8 cellular contexts compared by ENCODE assay signal in genomic region chr9:128656416-128657343, GRCh38. TPM values are rescaled to one million over a fixed set of nuclear protein-coding genes. Genes with fewer than 3 reads are reported as not detected.
DNase-seq lines count a peak whose midpoint lies in the region; ATAC-seq, FAIRE-seq and TF ChIP-seq lines count a peak whose summit lies in the region.

TSS of gene DYNC2I2 (minus strand) at chr9:128656847. CDS start at chr9:128656726, 121 bp downstream.

- peak; percentile 99 for ATAC-seq in stimulated activated naive CD8-positive, alpha-beta T cell treated with anti-CD3 and anti-CD28 coated beads, Interleukin-15, amount 100 ng/mL, for 72 hours

- peak within 1 kb of the TSS; percentile 99 for H3K27ac ChIP-seq in neural cell (ENCODE audit: low read length)

- H3K36me3 ChIP-seq in neural cell (ENCODE audit: insufficient read depth, low read length) = no peaks in the 10 kb centered on the region

- TF ChIP-seq EP300 in neural cell (conservative IDR thresholded peaks at IDR 0.05; ENCODE audit: poor library complexity, severe bottlenecking) = no peak

- no peak for FAIRE-seq in H54 (lab: Jason Lieb, UNC)

- no peaks in the 10 kb centered on the region for H3K9me2 ChIP-seq in neural cell (ENCODE audit: insufficient read depth, low read length)

- peak; percentile 95 for DNase-seq in EL
- DNase-seq in H54 (ENCODE audit: insufficient read length, low spot score) = peak; percentile 99
- DNase-seq in M059J (ENCODE audit: low read depth) = peak; percentile 91
- peak; percentile 62 for DNase-seq in SHP77 treated with DMSO at 0.1 percent for 48 hours (lab: John Stamatoyannopoulos, UW)
- peak; percentile 99 for DNase-seq in activated effector memory CD4-positive, alpha-beta T cell treated with anti-CD3 and anti-CD28 coated beads, Interleukin-2, amount 50 U/mL, for 16 hours
- DNase-seq in fibroblast of villous mesenchyme (ENCODE audit: low read depth) = peak; percentile 95
- DNase-seq in stimulated activated naive CD8-positive, alpha-beta T cell treated with anti-CD3 and anti-CD28 coated beads, Interleukin-15, amount 100 ng/mL, for 72 hours = peak; percentile 96

- H3F3A ChIP-seq in neural cell (ENCODE audit: insufficient read depth, low read length, poor library complexity, severe bottlenecking) = peaks cover 3% of the 10 kb centered on the region

- peak within 1 kb of the TSS; percentile 71 for H3K4me2 ChIP-seq in neural cell (ENCODE audit: low read length)

- TF ChIP-seq POLR2A in H54 (IDR thresholded peaks at IDR 0.05; ENCODE audit: low read depth, low read length) = peak; percentile 95

- peak within 1 kb of the TSS; percentile 100 for H3K27ac Mint-ChIP-seq in stimulated activated naive CD8-positive, alpha-beta T cell treated with anti-CD3 and anti-CD28 coated beads, Interleukin-15, amount 100 ng/mL, for 72 hours

- H3K9ac ChIP-seq in neural cell (ENCODE audit: low read length) = peak within 1 kb of the TSS; percentile 96

- no peaks in the 10 kb centered on the region for H3K9me3 Mint-ChIP-seq in stimulated activated naive CD8-positive, alpha-beta T cell treated with anti-CD3 and anti-CD28 coated beads, Interleukin-15, amount 100 ng/mL, for 72 hours

- H3K27me3 ChIP-seq in neural cell (ENCODE audit: insufficient read depth, low read depth, low read length) = no peaks in the 10 kb centered on the region

- no peak for TF ChIP-seq CTCF in fibroblast of villous mesenchyme (IDR thresholded peaks at IDR 0.05; ENCODE audit: insufficient read depth, low read depth, low read length)
- TF ChIP-seq CTCF in neural cell (IDR thresholded peaks at IDR 0.05; ENCODE audit: poor library complexity, severe bottlenecking) = peak; percentile 42

- no peaks in the 10 kb centered on the region for H4K20me1 ChIP-seq in neural cell (ENCODE audit: insufficient read depth)

- peaks cover 4% of the 10 kb centered on the region for H3K4me1 Mint-ChIP-seq in stimulated activated naive CD8-positive, alpha-beta T cell treated with anti-CD3 and anti-CD28 coated beads, Interleukin-15, amount 100 ng/mL, for 72 hours

- peak; percentile 66 for TF ChIP-seq RAD21 in neural cell (conservative IDR thresholded peaks at IDR 0.05)

- peak within 1 kb of the TSS; percentile 87 for H2AFZ ChIP-seq in neural cell (ENCODE audit: low read depth, low read length)

- no peaks in the 10 kb centered on the region for H3K27me3 Mint-ChIP-seq in stimulated activated naive CD8-positive, alpha-beta T cell treated with anti-CD3 and anti-CD28 coated beads, Interleukin-15, amount 100 ng/mL, for 72 hours

- H3K4me3 ChIP-seq in fibroblast of villous mesenchyme (ENCODE audit: low read depth, low read length) = peak within 1 kb of the TSS; percentile 74
- H3K4me3 ChIP-seq in neural cell (ENCODE audit: low read length) = peak within 1 kb of the TSS; percentile 74

- H3K9me3 ChIP-seq in neural cell (ENCODE audit: low read length) = no peaks in the 10 kb centered on the region

- peak within 1 kb of the TSS; percentile 94 to 96 for H3K4me3 Mint-ChIP-seq in stimulated activated naive CD8-positive, alpha-beta T cell treated with anti-CD3 and anti-CD28 coated beads, Interleukin-15, amount 100 ng/mL, for 72 hours

- peaks cover 8% of the 10 kb centered on the region for H3K79me2 ChIP-seq in neural cell (replicated peaks; ENCODE audit: insufficient read depth, low read length)

TF ChIP-seq in neural cell, 6 proteins besides CTCF, POLR2A, EP300 and RAD21:
- TF ChIP-seq SMC3 (conservative IDR thresholded peaks at IDR 0.05; ENCODE audit: poor library complexity) (peak; percentile 61), EZH2 (IDR thresholded peaks at IDR 0.05; ENCODE audit: borderline replicate concordance, insufficient read depth, low read length, poor library complexity, severe bottlenecking) (no peak), TAF1 (IDR thresholded peaks at IDR 0.05; ENCODE audit: low read depth) (peak; percentile 94), MXI1 (conservative IDR thresholded peaks at IDR 0.05; ENCODE audit: poor library complexity, severe bottlenecking) (peak; percentile 89), POLR2AphosphoS5 (IDR thresholded peaks at IDR 0.05) (peak; percentile 58), REST (IDR thresholded peaks at IDR 0.05; ENCODE audit: borderline replicate concordance) (peak; percentile 74)

RNA-seq across cellular contexts. Expression of gene DYNC2I2, which starts in this region (rescaled TPM):
- total RNA-seq in M059J (2014; rRNA removed; shearing (Covaris generic)) = 94.7 and 137 TPM in 2 replicates
- total RNA-seq in fibroblast of villous mesenchyme = 52.2 and 59.9 TPM in 2 replicates
- 82.5 and 86.6 TPM in 2 replicates for polyA plus RNA-seq in neural cell
- 44.9 and 48.7 TPM in 2 replicates for polyA minus RNA-seq in neural cell

Comparison
In these comparisons a context has a peak if more than half of its experiments do, and no peak if none do; other contexts are left out.
1. Peak in every context shown above with its lines: DNase-seq, ATAC-seq, H3K4me3 ChIP-seq and H3K27ac ChIP-seq.